2 cellular contexts compared by ENCODE assay signal in genomic region chr17:46044286-46044928, GRCh38.
A peak's percentile ranks its signal among the peaks of the same experiment; 100 is the strongest.
TF ChIP-seq lines count a peak whose summit lies in the region.

No MANE protein-coding gene starts in this region.

TF ChIP-seq in A549, 52 proteins besides CTCF, POLR2A, EP300 and RAD21 (continued from another document and continues in another):
- TF ChIP-seq KDM1A (IDR thresholded peaks at IDR 0.05; ENCODE audit: low read depth), result no peak
- TF ChIP-seq CEBPB (IDR thresholded peaks at IDR 0.05), result peak in 1 of 2 experiments; percentile 61; a peak in 1 of 4 replicates
- no peak for TF ChIP-seq ZSCAN20 (CRISPR knock-in tag; IDR thresholded peaks at IDR 0.05)
- TF ChIP-seq NR3C1 (IDR thresholded peaks at IDR 0.05), result no peak
- no peak for TF ChIP-seq PBX3 (IDR thresholded peaks at IDR 0.05)
- TF ChIP-seq, protein P1, sequence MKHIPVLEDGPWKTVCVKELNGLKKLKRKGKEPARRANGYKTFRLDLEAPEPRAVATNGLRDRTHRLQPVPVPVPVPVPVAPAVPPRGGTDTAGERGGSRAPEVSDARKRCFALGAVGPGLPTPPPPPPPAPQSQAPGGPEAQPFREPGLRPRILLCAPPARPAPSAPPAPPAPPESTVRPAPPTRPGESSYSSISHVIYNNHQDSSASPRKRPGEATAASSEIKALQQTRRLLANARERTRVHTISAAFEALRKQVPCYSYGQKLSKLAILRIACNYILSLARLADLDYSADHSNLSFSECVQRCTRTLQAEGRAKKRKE (CRISPR knock-in tag; IDR thresholded peaks at IDR 0.05; ENCODE audit: low read depth), result no peak
- TF ChIP-seq EHMT2 (IDR thresholded peaks at IDR 0.05; ENCODE audit: low read depth), result no peak
- no peak for TF ChIP-seq RNF2 (IDR thresholded peaks at IDR 0.05; ENCODE audit: borderline replicate concordance, low read depth)
- TF ChIP-seq HEYL (CRISPR knock-in tag; IDR thresholded peaks at IDR 0.05), result no peak
- TF ChIP-seq CHD2 (IDR thresholded peaks at IDR 0.05; ENCODE audit: low read length, partially characterized antibody), result no peak
- no peak for TF ChIP-seq MYC (IDR thresholded peaks at IDR 0.05; ENCODE audit: borderline replicate concordance, low read length)
- TF ChIP-seq HMGXB4 (CRISPR knock-in tag; IDR thresholded peaks at IDR 0.05; ENCODE audit: borderline replicate concordance), result no peak
- peak; percentile 94 for TF ChIP-seq SMC3 (IDR thresholded peaks at IDR 0.05)
- TF ChIP-seq BCL3 (IDR thresholded peaks at IDR 0.05), result no peak
- no peak for TF ChIP-seq JUNB (IDR thresholded peaks at IDR 0.05)
- no peak for TF ChIP-seq FOSB (CRISPR knock-in tag; IDR thresholded peaks at IDR 0.05)
- TF ChIP-seq, protein P2, sequence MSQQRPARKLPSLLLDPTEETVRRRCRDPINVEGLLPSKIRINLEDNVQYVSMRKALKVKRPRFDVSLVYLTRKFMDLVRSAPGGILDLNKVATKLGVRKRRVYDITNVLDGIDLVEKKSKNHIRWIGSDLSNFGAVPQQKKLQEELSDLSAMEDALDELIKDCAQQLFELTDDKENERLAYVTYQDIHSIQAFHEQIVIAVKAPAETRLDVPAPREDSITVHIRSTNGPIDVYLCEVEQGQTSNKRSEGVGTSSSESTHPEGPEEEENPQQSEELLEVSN (IDR thresholded peaks at IDR 0.05; ENCODE audit: borderline replicate concordance, low read depth), result no peak
- TF ChIP-seq, protein P3, sequence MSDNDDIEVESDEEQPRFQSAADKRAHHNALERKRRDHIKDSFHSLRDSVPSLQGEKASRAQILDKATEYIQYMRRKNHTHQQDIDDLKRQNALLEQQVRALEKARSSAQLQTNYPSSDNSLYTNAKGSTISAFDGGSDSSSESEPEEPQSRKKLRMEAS (IDR thresholded peaks at IDR 0.05), result peak; percentile 71
- TF ChIP-seq FOXS1 (CRISPR knock-in tag; IDR thresholded peaks at IDR 0.05), result no peak
- TF ChIP-seq MAZ (IDR thresholded peaks at IDR 0.05; ENCODE audit: borderline replicate concordance, low read depth, low read length), result no peak
- no peak for TF ChIP-seq EHF (CRISPR knock-in tag; IDR thresholded peaks at IDR 0.05)
- TF ChIP-seq HOXB13 (CRISPR knock-in tag; IDR thresholded peaks at IDR 0.05; ENCODE audit: low read depth), result no peak
- no peak for TF ChIP-seq MAFK (IDR thresholded peaks at IDR 0.05; ENCODE audit: partially characterized antibody)
- TF ChIP-seq ZNF302 (CRISPR knock-in tag; IDR thresholded peaks at IDR 0.05), result no peak
- TF ChIP-seq FOSL2 (IDR thresholded peaks at IDR 0.05), result no peak
- no peak for TF ChIP-seq FOSL2 (CRISPR knock-in tag; IDR thresholded peaks at IDR 0.05)

TF ChIP-seq in WTC11, 78 proteins besides CTCF, POLR2A, EP300 and RAD21 (continued from another document):
- TF ChIP-seq, protein P4, sequence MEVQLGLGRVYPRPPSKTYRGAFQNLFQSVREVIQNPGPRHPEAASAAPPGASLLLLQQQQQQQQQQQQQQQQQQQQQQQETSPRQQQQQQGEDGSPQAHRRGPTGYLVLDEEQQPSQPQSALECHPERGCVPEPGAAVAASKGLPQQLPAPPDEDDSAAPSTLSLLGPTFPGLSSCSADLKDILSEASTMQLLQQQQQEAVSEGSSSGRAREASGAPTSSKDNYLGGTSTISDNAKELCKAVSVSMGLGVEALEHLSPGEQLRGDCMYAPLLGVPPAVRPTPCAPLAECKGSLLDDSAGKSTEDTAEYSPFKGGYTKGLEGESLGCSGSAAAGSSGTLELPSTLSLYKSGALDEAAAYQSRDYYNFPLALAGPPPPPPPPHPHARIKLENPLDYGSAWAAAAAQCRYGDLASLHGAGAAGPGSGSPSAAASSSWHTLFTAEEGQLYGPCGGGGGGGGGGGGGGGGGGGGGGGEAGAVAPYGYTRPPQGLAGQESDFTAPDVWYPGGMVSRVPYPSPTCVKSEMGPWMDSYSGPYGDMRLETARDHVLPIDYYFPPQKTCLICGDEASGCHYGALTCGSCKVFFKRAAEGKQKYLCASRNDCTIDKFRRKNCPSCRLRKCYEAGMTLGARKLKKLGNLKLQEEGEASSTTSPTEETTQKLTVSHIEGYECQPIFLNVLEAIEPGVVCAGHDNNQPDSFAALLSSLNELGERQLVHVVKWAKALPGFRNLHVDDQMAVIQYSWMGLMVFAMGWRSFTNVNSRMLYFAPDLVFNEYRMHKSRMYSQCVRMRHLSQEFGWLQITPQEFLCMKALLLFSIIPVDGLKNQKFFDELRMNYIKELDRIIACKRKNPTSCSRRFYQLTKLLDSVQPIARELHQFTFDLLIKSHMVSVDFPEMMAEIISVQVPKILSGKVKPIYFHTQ (CRISPR knock-in tag; IDR thresholded peaks at IDR 0.05), result no peak
